In genomic region chr12:125683748-125684381, GRCh38 we compare ENCODE assay signal across 8 cellular contexts.
DNase-seq lines count a peak whose midpoint lies in the region; ATAC-seq and TF ChIP-seq lines count a peak whose summit lies in the region.

No MANE protein-coding gene starts in this region.

- TF ChIP-seq CTCF in GM13976 (IDR thresholded peaks at IDR 0.05; ENCODE audit: borderline replicate concordance, control extremely low read depth, extremely low read depth, insufficient read depth, missing control alignments) (peak; percentile 58), NB4 (IDR thresholded peaks at IDR 0.05; ENCODE audit: low read depth, low read length) (no peak), esophagus squamous epithelium (IDR thresholded peaks at IDR 0.05) (peak in 5 of 6 experiments; percentile 45 to 88 (median 55)), psoas muscle (IDR thresholded peaks at IDR 0.05) (no peak)

- no peak overlapping the region for H3K27ac ChIP-seq in esophagus squamous epithelium
- H3K27ac ChIP-seq in psoas muscle: no peak overlapping the region

- H3K27me3 ChIP-seq in esophagus squamous epithelium (peaks cover 0 to 10% (median 0%) of the 10 kb centered on the region in 4 donors), psoas muscle (ENCODE audit: insufficient read depth in 3 of 3, low read length in 2 of 3) (no peaks in the 10 kb centered on the region)

- no peaks in the 10 kb centered on the region for H3K36me3 ChIP-seq in esophagus squamous epithelium
- no peaks in the 10 kb centered on the region for H3K36me3 ChIP-seq in psoas muscle (ENCODE audit: insufficient read depth in 1 of 2, low read depth in 1 of 2)

- peak; percentile 94 for ATAC-seq in GM21360 (IDR thresholded peaks at IDR 0.05; ENCODE audit: unreplicated experiment)
- no peak for ATAC-seq in stimulated activated effector memory CD8-positive, alpha-beta T cell treated with anti-CD3 and anti-CD28 coated beads, Interleukin-12 subunit alpha, Interleukin-12 subunit beta, amount 100 ng/mL, for 72 hours
- no peak for ATAC-seq in psoas muscle

- TF ChIP-seq POLR2A in NB4 (IDR thresholded peaks at IDR 0.05; ENCODE audit: extremely low read depth, insufficient read length): no peak
- TF ChIP-seq POLR2A in esophagus squamous epithelium (IDR thresholded peaks at IDR 0.05): no peak

- no peak overlapping the region for H3K27ac Mint-ChIP-seq in stimulated activated effector memory CD8-positive, alpha-beta T cell treated with anti-CD3 and anti-CD28 coated beads, Interleukin-12 subunit alpha, Interleukin-12 subunit beta, amount 100 ng/mL, for 72 hours

- peaks cover 5% of the 10 kb centered on the region for H3K9me3 Mint-ChIP-seq in stimulated activated effector memory CD8-positive, alpha-beta T cell treated with anti-CD3 and anti-CD28 coated beads, Interleukin-12 subunit alpha, Interleukin-12 subunit beta, amount 100 ng/mL, for 72 hours

- no peaks in the 10 kb centered on the region for H3K9me3 ChIP-seq in esophagus squamous epithelium
- no peaks in the 10 kb centered on the region for H3K9me3 ChIP-seq in psoas muscle

- intact Hi-C loops in esophagus squamous epithelium (cut with DNase I) (no loop called here), psoas muscle (cut with DNase I) (no loop called here)

- H3K4me3 ChIP-seq in NB4 (ENCODE audit: low read depth, low read length): no peak overlapping the region
- no peak overlapping the region for H3K4me3 ChIP-seq in esophagus squamous epithelium
- no peak overlapping the region for H3K4me3 ChIP-seq in psoas muscle

- H3K4me3 Mint-ChIP-seq in stimulated activated effector memory CD8-positive, alpha-beta T cell treated with anti-CD3 and anti-CD28 coated beads, Interleukin-12 subunit alpha, Interleukin-12 subunit beta, amount 100 ng/mL, for 72 hours: no peak overlapping the region

- DNase-seq in GM13976 (ENCODE audit: low spot score) (peak; percentile 75), NB4 (ENCODE audit: low read depth) (peak; percentile 16), esophagus squamous epithelium (lab: John Stamatoyannopoulos, UW) (no peak), AG20443 (ENCODE audit: low spot score) (no peak), psoas muscle (no peak)
- peak; percentile 12 for DNase-seq in stimulated activated CD8-positive, alpha-beta memory T cell treated with anti-CD3 and anti-CD28 coated beads, Interleukin-7, amount 100 ng/mL, for 24 hours (ENCODE audit: low read depth)
- no peak for DNase-seq in stimulated activated effector memory CD8-positive, alpha-beta T cell treated with anti-CD3 and anti-CD28 coated beads, Interleukin-12 subunit alpha, Interleukin-12 subunit beta, amount 100 ng/mL, for 72 hours (ENCODE audit: low spot score in 2 of 2)

- in situ Hi-C loops in GM13976 (cut with MboI; ENCODE audit: low sequenced_read_pairs, unreplicated experiment): no loop called here

- WGBS in esophagus squamous epithelium, 2 donors: 27 to 28% methylated on average over 23 of the region's 30 CpGs
- 10 to 13% (median 11%) methylated on average over 26 to 30 of the region's 30 CpGs for WGBS in psoas muscle, 3 donors

- H3K4me1 ChIP-seq in esophagus squamous epithelium: peaks cover 0 to 22% (median 0%) of the 10 kb centered on the region in 3 donors
- no peaks in the 10 kb centered on the region for H3K4me1 ChIP-seq in psoas muscle

- no peaks in the 10 kb centered on the region for H3K4me1 Mint-ChIP-seq in stimulated activated effector memory CD8-positive, alpha-beta T cell treated with anti-CD3 and anti-CD28 coated beads, Interleukin-12 subunit alpha, Interleukin-12 subunit beta, amount 100 ng/mL, for 72 hours

- no peaks in the 10 kb centered on the region for H3K36me3 Mint-ChIP-seq in stimulated activated effector memory CD8-positive, alpha-beta T cell treated with anti-CD3 and anti-CD28 coated beads, Interleukin-12 subunit alpha, Interleukin-12 subunit beta, amount 100 ng/mL, for 72 hours

Comparison
In these comparisons a context has a peak if more than half of its experiments do, and no peak if none do; other contexts are left out.
1. DNase-seq: peak in GM13976 (single experiment), NB4 (single experiment) and stimulated activated CD8-positive, alpha-beta memory T cell treated with anti-CD3 and anti-CD28 coated beads, Interleukin-7, amount 100 ng/mL, for 24 hours (single experiment); none in esophagus squamous epithelium (single experiment), AG20443 (single experiment), stimulated activated effector memory CD8-positive, alpha-beta T cell treated with anti-CD3 and anti-CD28 coated beads, Interleukin-12 subunit alpha, Interleukin-12 subunit beta, amount 100 ng/mL, for 72 hours (0 of 2) and psoas muscle (0 of 2).
2. CTCF ChIP-seq: peak in GM13976 (single experiment) and esophagus squamous epithelium (5 of 6); none in NB4 (single experiment) and psoas muscle (single experiment).